In genomic region chr4:37825943-37826281, GRCh38 we compare ENCODE assay signal across 8 cellular contexts. TPM values are rescaled to one million over a fixed set of nuclear protein-coding genes. Genes with fewer than 3 reads are reported as not detected.
A peak's percentile ranks its signal among the peaks of the same experiment; 100 is the strongest.
DNase-seq lines count a peak whose midpoint lies in the region; ATAC-seq lines count a peak whose summit lies in the region.

No MANE protein-coding gene starts in this region.

- H3K27ac Mint-ChIP-seq in activated naive CD4-positive, alpha-beta T cell treated with anti-CD3 and anti-CD28 coated beads, Interleukin-2, amount 10 ng/mL, durations not matched to agents 7 days and 5 days = peak overlapping the region; percentile 93

- H3K9me3 ChIP-seq in skeletal muscle tissue (ENCODE audit: control insufficient read depth in 3 of 3, low read length in 3 of 3) = no peaks in the 10 kb centered on the region

- H3K4me1 ChIP-seq in skeletal muscle tissue (ENCODE audit: control insufficient read depth in 3 of 3, insufficient read depth in 3 of 3, low read length in 3 of 3) = peaks cover 8 to 16% (median 10%) of the 10 kb centered on the region in 3 donors

- ATAC-seq in GM21717 (IDR thresholded peaks at IDR 0.05; ENCODE audit: unreplicated experiment) = peak; percentile 12

- peaks cover 46% of the 10 kb centered on the region for H3K4me1 Mint-ChIP-seq in activated naive CD4-positive, alpha-beta T cell treated with anti-CD3 and anti-CD28 coated beads, Interleukin-2, amount 10 ng/mL, durations not matched to agents 7 days and 5 days

- DNase-seq in DMS114 treated with DMSO at 0.1 percent for 48 hours (lab: John Stamatoyannopoulos, UW; ENCODE audit: unreplicated experiment) (peak; percentile 16), Kasumi-1 (lab: John Stamatoyannopoulos, UW) (peak; percentile 76 to 83), hepatic stellate cell (ENCODE audit: low spot score) (peak; percentile 19), NAMALWA (ENCODE audit: low spot score) (no peak)
- DNase-seq in activated naive CD4-positive, alpha-beta T cell treated with anti-CD3 and anti-CD28 coated beads, Interleukin-2, amount 10 ng/mL, durations not matched to agents 7 days and 5 days = peak; percentile 25
- no peak for DNase-seq in stimulated activated CD4-positive, alpha-beta T cell treated with anti-CD3 and anti-CD28 coated beads, Interleukin-4, amount 100 ng/mL, for 24 hours

- H3K27ac ChIP-seq in skeletal muscle tissue (ENCODE audit: low read depth, low read length) = peak overlapping the region; percentile 66

- no peaks in the 10 kb centered on the region for H3K27me3 ChIP-seq in skeletal muscle tissue (ENCODE audit: control insufficient read depth in 3 of 3, insufficient read depth in 3 of 3, low read length in 3 of 3)

- peaks cover 15% of the 10 kb centered on the region for H3K36me3 Mint-ChIP-seq in activated naive CD4-positive, alpha-beta T cell treated with anti-CD3 and anti-CD28 coated beads, Interleukin-2, amount 10 ng/mL, durations not matched to agents 7 days and 5 days

- CTCF ChIA-PET in activated naive CD4-positive, alpha-beta T cell treated with anti-CD3 and anti-CD28 coated beads, Interleukin-2, amount 10 ng/mL, durations not matched to agents 7 days and 5 days (lab: Charles Lee) = interaction anchor here (1.0 kb wide), 1 partner anchor 152 kb away, joined by 3 read pairs; no protein-coding TSS in a partner anchor

- H3K9ac ChIP-seq in skeletal muscle tissue (ENCODE audit: low read depth in 1 of 3, low read length in 3 of 3) = peak overlapping the region; percentile 73 to 80 (median 79)

- peaks cover 0 to 10% (median 3%) of the 10 kb centered on the region in 3 donors for H3K36me3 ChIP-seq in skeletal muscle tissue (ENCODE audit: control insufficient read depth in 3 of 3, insufficient read depth in 3 of 3, low read length in 3 of 3)

- peak overlapping the region; percentile 81 to 87 (median 87) for H3K4me3 ChIP-seq in skeletal muscle tissue (ENCODE audit: low read length in 3 of 3)

- H3K9me3 Mint-ChIP-seq in activated naive CD4-positive, alpha-beta T cell treated with anti-CD3 and anti-CD28 coated beads, Interleukin-2, amount 10 ng/mL, durations not matched to agents 7 days and 5 days = no peaks in the 10 kb centered on the region

- H3K4me3 Mint-ChIP-seq in activated naive CD4-positive, alpha-beta T cell treated with anti-CD3 and anti-CD28 coated beads, Interleukin-2, amount 10 ng/mL, durations not matched to agents 7 days and 5 days = peak overlapping the region; percentile 96

- peaks cover 24% of the 10 kb centered on the region for H3K27me3 Mint-ChIP-seq in activated naive CD4-positive, alpha-beta T cell treated with anti-CD3 and anti-CD28 coated beads, Interleukin-2, amount 10 ng/mL, durations not matched to agents 7 days and 5 days

RNA-seq across cellular contexts. Expression of gene PGM2, which starts 0.6 kb away (rescaled TPM):
- total RNA-seq in skeletal muscle tissue = 5.7 TPM

Comparison
In these comparisons a context has a peak if more than half of its experiments do, and no peak if none do; other contexts are left out.
1. DNase-seq: peak in DMS114 treated with DMSO at 0.1 percent for 48 hours (single experiment), Kasumi-1 (2 of 2), activated naive CD4-positive, alpha-beta T cell treated with anti-CD3 and anti-CD28 coated beads, Interleukin-2, amount 10 ng/mL, durations not matched to agents 7 days and 5 days (single experiment) and hepatic stellate cell (single experiment); none in NAMALWA (single experiment) and stimulated activated CD4-positive, alpha-beta T cell treated with anti-CD3 and anti-CD28 coated beads, Interleukin-4, amount 100 ng/mL, for 24 hours (single experiment).